1 cellular context compared by ENCODE assay signal in the genomic region with DNA sequence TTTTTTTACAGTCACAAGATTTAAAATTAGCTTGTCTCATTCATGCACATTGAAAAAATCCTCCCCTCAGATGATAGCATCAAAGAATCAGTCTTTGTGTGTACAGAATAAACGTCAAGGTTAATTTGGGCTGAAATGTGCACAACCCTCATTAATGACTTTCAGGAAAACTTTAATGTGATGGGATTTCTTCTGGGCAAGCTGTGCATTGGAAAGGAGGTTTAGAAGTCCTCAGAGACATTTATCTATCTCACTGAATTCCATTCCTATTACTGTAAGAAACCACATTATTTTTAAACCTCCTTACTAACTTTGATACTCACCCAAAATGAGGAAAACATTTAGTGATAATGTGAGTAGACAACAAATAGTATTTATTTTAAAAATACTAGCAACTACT.
TF ChIP-seq lines count a peak whose summit lies in the region.

No MANE protein-coding gene starts in this region.

TF ChIP-seq in HepG2, 621 proteins besides CTCF, POLR2A, EP300 and RAD21 (continued from another document):
- TF ChIP-seq, protein P1, sequence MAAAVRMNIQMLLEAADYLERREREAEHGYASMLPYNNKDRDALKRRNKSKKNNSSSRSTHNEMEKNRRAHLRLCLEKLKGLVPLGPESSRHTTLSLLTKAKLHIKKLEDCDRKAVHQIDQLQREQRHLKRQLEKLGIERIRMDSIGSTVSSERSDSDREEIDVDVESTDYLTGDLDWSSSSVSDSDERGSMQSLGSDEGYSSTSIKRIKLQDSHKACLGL (CRISPR knock-in tag; IDR thresholded peaks at IDR 0.05) = no peak
- TF ChIP-seq PITX1 (CRISPR knock-in tag; IDR thresholded peaks at IDR 0.05) (no peak), ZNF441 (CRISPR knock-in tag; IDR thresholded peaks at IDR 0.05; ENCODE audit: borderline replicate concordance) (no peak), ZFP1 (CRISPR knock-in tag; IDR thresholded peaks at IDR 0.05) (no peak), SOX5 (CRISPR knock-in tag; IDR thresholded peaks at IDR 0.05; ENCODE audit: borderline replicate concordance) (no peak), NR1H2 (CRISPR knock-in tag; IDR thresholded peaks at IDR 0.05; ENCODE audit: borderline replicate concordance, low read depth) (no peak), NFRKB (IDR thresholded peaks at IDR 0.05) (no peak)
- TF ChIP-seq, protein P2, sequence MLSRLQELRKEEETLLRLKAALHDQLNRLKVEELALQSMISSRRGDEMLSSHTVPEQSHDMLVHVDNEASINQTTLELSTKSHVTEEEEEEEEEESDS (CRISPR knock-in tag; IDR thresholded peaks at IDR 0.05; ENCODE audit: borderline replicate concordance) = no peak
